ENCODE assay signal across 8 cellular contexts in genomic region chr6:137846772-137847313, GRCh38. TPM values are rescaled to one million over a fixed set of nuclear protein-coding genes. Genes with fewer than 3 reads are reported as not detected.
DNase-seq lines count a peak whose midpoint lies in the region; ATAC-seq and TF ChIP-seq lines count a peak whose summit lies in the region.

No MANE protein-coding gene starts in this region.

- H3K9me3 Mint-ChIP-seq in stimulated activated naive B cell treated with anti-CD40 and anti-IgM and Interleukin-4, amounts not matched to agents 10 μg/mL and 1 μg/mL and 100 μg/mL, for 72 hours: peaks cover 7 to 14% of the 10 kb centered on the region in 2 donors

- no peaks in the 10 kb centered on the region for H3K9me2 ChIP-seq in PC-3 (replicated peaks; ENCODE audit: low read length)

- peak; percentile 49 for ATAC-seq in GM19452 (IDR thresholded peaks at IDR 0.05; ENCODE audit: unreplicated experiment)
- ATAC-seq in IMR-90 (ENCODE audit: low read depth): no peak
- peak; percentile 90 to 94 for ATAC-seq in stimulated activated naive B cell treated with anti-CD40 and anti-IgM and Interleukin-4, amounts not matched to agents 10 μg/mL and 1 μg/mL and 100 μg/mL, for 72 hours (replicated peaks)
- no peak for ATAC-seq in GM21390 (IDR thresholded peaks at IDR 0.05; ENCODE audit: unreplicated experiment)
- ATAC-seq in PC-3: no peak

- TF ChIP-seq POLR2A in IMR-90 (IDR thresholded peaks at IDR 0.05; ENCODE audit: low read depth, low read length): no peak

- no peaks in the 10 kb centered on the region for H3K79me2 ChIP-seq in PC-3 (ENCODE audit: low read length)

- H3K4me3 ChIP-seq in IMR-90 (ENCODE audit: insufficient read depth, low read depth, low read length) (no peak overlapping the region), PC-3 (ENCODE audit: low read length) (no peak overlapping the region)

- no peak overlapping the region for H3K9ac ChIP-seq in IMR-90 (ENCODE audit: low read depth, low read length)
- H3K9ac ChIP-seq in PC-3 (ENCODE audit: low read length): no peak overlapping the region

- peak overlapping the region; percentile 67 for H3K18ac ChIP-seq in IMR-90 (ENCODE audit: low read depth, low read length)

- no peaks in the 10 kb centered on the region; a peak in 1 of 4 replicates for H3K79me1 ChIP-seq in IMR-90 (ENCODE audit: low read depth in 1 of 2, low read length in 2 of 2)

- H2AK5ac ChIP-seq in IMR-90 (ENCODE audit: low read depth, low read length): peak overlapping the region; percentile 77

- H3K4me1 ChIP-seq in IMR-90 (ENCODE audit: control insufficient read depth, insufficient read depth, low read length) (peaks cover 24% of the 10 kb centered on the region), PC-3 (ENCODE audit: insufficient read depth, low read length) (peaks cover 8% of the 10 kb centered on the region)

- H3K56ac ChIP-seq in IMR-90 (ENCODE audit: extremely low read depth, insufficient read depth, low read length): no peak overlapping the region

- peak overlapping the region; percentile 54; the same call in 1 of the 2 replicates for H3K14ac ChIP-seq in IMR-90 (replicated peaks; ENCODE audit: low read depth, low read length)

- 100% methylated on average over 1 of the region's 7 CpGs; no CpG with 5 or more reads in 1 of the 2 experiments for WGBS in IMR-90 (ENCODE audit: extremely low coverage in 2 of 2, insufficient read length in 1 of 2), 2 experiments

- H4K91ac ChIP-seq in IMR-90 (ENCODE audit: insufficient read depth, low read depth, low read length): peak overlapping the region; percentile 76

- peak overlapping the region; percentile 27 for H4K5ac ChIP-seq in IMR-90 (ENCODE audit: low read depth, low read length)

- H3K9me3 ChIP-seq in IMR-90 (ENCODE audit: control insufficient read depth, insufficient read depth, low read length) (no peaks in the 10 kb centered on the region), PC-3 (ENCODE audit: low read length) (no peaks in the 10 kb centered on the region)

- no peak overlapping the region for H3K27ac Mint-ChIP-seq in stimulated activated naive B cell treated with anti-CD40 and anti-IgM and Interleukin-4, amounts not matched to agents 10 μg/mL and 1 μg/mL and 100 μg/mL, for 72 hours

- H2BK5ac ChIP-seq in IMR-90 (ENCODE audit: low read depth, low read length, poor library complexity, severe bottlenecking): peak overlapping the region; percentile 28

- intact Hi-C loops in IMR-90 (cut with micrococcal nuclease): no loop called here
- intact Hi-C loops in head of caudate nucleus (cut with DNase I): no loop called here
- intact Hi-C loops in PC-3 (cut with micrococcal nuclease): no loop called here

- TF ChIP-seq RAD21 in IMR-90 (IDR thresholded peaks at IDR 0.05; ENCODE audit: low read length): no peak

- H3F3A ChIP-seq in PC-3 (ENCODE audit: low read length, unreplicated experiment): no peaks in the 10 kb centered on the region

- BruUV-seq in IMR-90 (replicated peaks; lab: Mats Ljungman, UMichigan) (no TSS peak), PC-3 (replicated peaks; lab: Mats Ljungman, UMichigan) (no TSS peak)

- H4K20me1 ChIP-seq in IMR-90 (ENCODE audit: insufficient read depth, low read length) (no peaks in the 10 kb centered on the region), PC-3 (ENCODE audit: low read length) (no peaks in the 10 kb centered on the region)

- H3K4me2 ChIP-seq in IMR-90 (ENCODE audit: low read depth, low read length) (no peak overlapping the region), PC-3 (ENCODE audit: low read length) (no peak overlapping the region)

- POLR2A ChIA-PET in IMR-90 (lab: Charles Lee; ENCODE audit: unreplicated experiment) (no interaction called here), PC-3 (lab: Charles Lee; ENCODE audit: unreplicated experiment) (no interaction called here)

- H3K27ac ChIP-seq in IMR-90 (ENCODE audit: insufficient read depth, low read length) (no peak overlapping the region), PC-3 (ENCODE audit: low read length) (no peak overlapping the region)

- H3K4me1 Mint-ChIP-seq in stimulated activated naive B cell treated with anti-CD40 and anti-IgM and Interleukin-4, amounts not matched to agents 10 μg/mL and 1 μg/mL and 100 μg/mL, for 72 hours: peaks cover 13 to 28% of the 10 kb centered on the region in 2 donors

- H3K9me1 ChIP-seq in IMR-90 (ENCODE audit: insufficient read depth, low read length): peaks cover 8% of the 10 kb centered on the region

- H2BK20ac ChIP-seq in IMR-90 (ENCODE audit: low read depth, low read length): peak overlapping the region; percentile 84

- no peak for DNase-seq in IMR-90
- peak in 36 of 42 donors; percentile 12 to 71 (median 46) for DNase-seq in head of caudate nucleus
- peak; percentile 63 for DNase-seq in stimulated activated naive B cell treated with anti-CD40 and anti-IgM and Interleukin-4, amounts not matched to agents 10 μg/mL and 1 μg/mL and 100 μg/mL, for 72 hours
- DNase-seq in stimulated activated naive CD4-positive, alpha-beta T cell (lab: John Stamatoyannopoulos, UW): no peak
- DNase-seq in PC-3: no peak
- DNase-seq in HuH-7.5 (ENCODE audit: low spot score): no peak

- H2AFZ ChIP-seq in IMR-90 (replicated peaks; ENCODE audit: low read length, poor library complexity) (peak overlapping the region; percentile 40), PC-3 (ENCODE audit: low read length) (no peak overlapping the region)

- H3K36me3 ChIP-seq in IMR-90 (ENCODE audit: control insufficient read depth, insufficient read depth, low read length) (no peaks in the 10 kb centered on the region), PC-3 (ENCODE audit: low read depth, low read length) (no peaks in the 10 kb centered on the region)

- H2BK120ac ChIP-seq in IMR-90 (ENCODE audit: low read depth, low read length): peak overlapping the region; percentile 70

- dilution Hi-C loops in IMR-90 (cut with HindIII; ENCODE audit: low sequenced_read_pairs, unreplicated experiment): no loop called here

- H3K4me3 Mint-ChIP-seq in stimulated activated naive B cell treated with anti-CD40 and anti-IgM and Interleukin-4, amounts not matched to agents 10 μg/mL and 1 μg/mL and 100 μg/mL, for 72 hours: no peak overlapping the region

- TF ChIP-seq CTCF in IMR-90 (conservative IDR thresholded peaks at IDR 0.05; ENCODE audit: low read depth, low read length) (no peak), PC-3 (conservative IDR thresholded peaks at IDR 0.05; ENCODE audit: low read depth, low read length) (no peak)

- H3K27me3 Mint-ChIP-seq in stimulated activated naive B cell treated with anti-CD40 and anti-IgM and Interleukin-4, amounts not matched to agents 10 μg/mL and 1 μg/mL and 100 μg/mL, for 72 hours: no peaks in the 10 kb centered on the region

- peak overlapping the region; percentile 77 for H3K4ac ChIP-seq in IMR-90 (ENCODE audit: low read depth, low read length)

- H3K27me3 ChIP-seq in IMR-90 (ENCODE audit: control insufficient read depth, insufficient read depth, low read length) (no peaks in the 10 kb centered on the region), PC-3 (ENCODE audit: low read length) (no peaks in the 10 kb centered on the region)

- H2BK15ac ChIP-seq in IMR-90 (ENCODE audit: low read depth, low read length): peak overlapping the region; percentile 96

- in situ Hi-C loops in IMR-90 (cut with MboI; ENCODE audit: low sequenced_read_pairs): loop anchor here (25.0 kb wide), 1 partner anchor 565 kb away; the partner anchor contains the start of gene HEBP2

- no peak overlapping the region; the same call in none of the 2 replicates for H3K23ac ChIP-seq in IMR-90 (ENCODE audit: low read depth, low read length)

- H4K8ac ChIP-seq in IMR-90 (ENCODE audit: low read depth in 2 of 2, low read length in 2 of 2): peak overlapping the region; percentile 13 to 57; a peak in 3 of 4 replicates

- CTCF ChIA-PET in IMR-90 (lab: Yijun Ruan, JAX): no interaction called here
- CTCF ChIA-PET in PC-3 (lab: Charles Lee): no interaction called here

- H2AK9ac ChIP-seq in IMR-90 (replicated peaks; ENCODE audit: low read depth, low read length, poor library complexity): no peak overlapping the region

- H3K36me3 Mint-ChIP-seq in stimulated activated naive B cell treated with anti-CD40 and anti-IgM and Interleukin-4, amounts not matched to agents 10 μg/mL and 1 μg/mL and 100 μg/mL, for 72 hours: peaks cover 5 to 14% of the 10 kb centered on the region in 2 donors

TF ChIP-seq in IMR-90, 13 proteins besides CTCF, POLR2A, EP300 and RAD21 (continues in another document):
- no peak for TF ChIP-seq BHLHE40 (IDR thresholded peaks at IDR 0.05; ENCODE audit: low read depth, low read length)
- TF ChIP-seq RFX5 (IDR thresholded peaks at IDR 0.05; ENCODE audit: low read depth, low read length): no peak
- TF ChIP-seq FOS (IDR thresholded peaks at IDR 0.05; ENCODE audit: low read depth, low read length): no peak
- TF ChIP-seq MAZ (IDR thresholded peaks at IDR 0.05; ENCODE audit: borderline replicate concordance, low read depth, low read length): no peak
- no peak for TF ChIP-seq MXI1 (IDR thresholded peaks at IDR 0.05; ENCODE audit: borderline replicate concordance, low read depth, low read length)
- no peak for TF ChIP-seq CHD1 (IDR thresholded peaks at IDR 0.05; ENCODE audit: low read depth, low read length)
- no peak for TF ChIP-seq RCOR1 (IDR thresholded peaks at IDR 0.05; ENCODE audit: insufficient replicate concordance, low read length)
- no peak for TF ChIP-seq USF2 (IDR thresholded peaks at IDR 0.05; ENCODE audit: low read depth, low read length)
- TF ChIP-seq CEBPB (IDR thresholded peaks at IDR 0.05; ENCODE audit: low read depth, low read length): no peak
- TF ChIP-seq MAFK (IDR thresholded peaks at IDR 0.05; ENCODE audit: low read depth, low read length): no peak
- TF ChIP-seq SMC3 (IDR thresholded peaks at IDR 0.05; ENCODE audit: low read depth, low read length): no peak
- no peak for TF ChIP-seq NFE2L2 (IDR thresholded peaks at IDR 0.05; ENCODE audit: low read depth, low read length)

RNA-seq across cellular contexts. Expression of gene TNFAIP3, which starts 20.2 kb away (rescaled TPM):
- 4.4 and 5.0 TPM in 2 replicates for total RNA-seq in IMR-90 (2012; rRNA removed)
- polyA plus RNA-seq in IMR-90 (2012; rRNA removed): 12.6 and 14.2 TPM in 2 replicates
- polyA plus RNA-seq in IMR-90 (2012; cell fraction: cytosol; rRNA removed): 3.5 and 6.8 TPM in 2 replicates
- 29.5 and 108 TPM in 2 replicates for polyA plus RNA-seq in IMR-90 (2012; cell fraction: nucleus; rRNA removed; ENCODE audit: low replicate concordance)
- 21.9 TPM in 2 replicates for total RNA-seq in PC-3 (2014; rRNA removed)

Comparison
In these comparisons a context has a peak if more than half of its experiments do, and no peak if none do; other contexts are left out.
1. ATAC-seq: peak in GM19452 (single experiment) and stimulated activated naive B cell treated with anti-CD40 and anti-IgM and Interleukin-4, amounts not matched to agents 10 μg/mL and 1 μg/mL and 100 μg/mL, for 72 hours (2 of 2); none in IMR-90 (single experiment), GM21390 (single experiment) and PC-3 (single experiment).
2. DNase-seq: peak in head of caudate nucleus (36 of 42) and stimulated activated naive B cell treated with anti-CD40 and anti-IgM and Interleukin-4, amounts not matched to agents 10 μg/mL and 1 μg/mL and 100 μg/mL, for 72 hours (single experiment); none in IMR-90 (single experiment), stimulated activated naive CD4-positive, alpha-beta T cell (0 of 6), PC-3 (single experiment) and HuH-7.5 (single experiment).